ENCODE assay signal across 1 cellular context in genomic region chr17:18248300-18248731, GRCh38.
TF ChIP-seq lines count a peak whose summit lies in the region.

No MANE protein-coding gene starts in this region.

TF ChIP-seq in GM23338, 12 proteins besides CTCF, POLR2A, EP300 and RAD21 (continued from another document):
- no peak for TF ChIP-seq REST (IDR thresholded peaks at IDR 0.05; ENCODE audit: unreplicated experiment)
- TF ChIP-seq ZNF331 (CRISPR knock-in tag; IDR thresholded peaks at IDR 0.05; ENCODE audit: low read depth) = no peak
- TF ChIP-seq STAT1 (IDR thresholded peaks at IDR 0.05; ENCODE audit: unreplicated experiment) = no peak
- TF ChIP-seq ETS1 (IDR thresholded peaks at IDR 0.05) = no peak
- no peak for TF ChIP-seq EZH2phosphoT487 (IDR thresholded peaks at IDR 0.05; ENCODE audit: unreplicated experiment)
